Comparison of ENCODE assay signal across 1 cellular context in the genomic region with DNA sequence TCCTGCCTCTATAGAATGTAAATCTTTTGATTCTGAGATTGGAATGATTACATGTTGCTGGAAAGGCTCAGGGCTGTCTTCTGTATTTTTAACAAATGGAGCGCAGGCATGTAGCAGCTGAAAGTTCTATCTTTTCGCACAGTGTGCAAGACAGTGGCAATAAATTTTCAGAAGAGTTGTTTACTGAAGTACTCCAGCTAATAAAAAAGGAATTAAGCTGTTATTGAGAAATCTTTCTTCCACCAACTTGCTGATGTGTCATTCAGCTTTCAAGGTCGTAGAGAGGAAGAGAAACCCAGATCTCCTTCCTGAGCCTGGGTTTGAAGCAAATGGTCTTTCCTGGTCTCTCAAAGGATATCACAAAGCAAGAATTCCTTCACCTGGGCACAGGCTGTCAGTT.
TF ChIP-seq lines count a peak whose summit lies in the region.

No MANE protein-coding gene starts in this region.

TF ChIP-seq in HepG2, 621 proteins besides CTCF, POLR2A, EP300 and RAD21 (continued from another document):
- TF ChIP-seq EEA1 (CRISPR knock-in tag; IDR thresholded peaks at IDR 0.05; ENCODE audit: borderline replicate concordance): no peak
